ENCODE assay signal across 23 cellular contexts in genomic region chr1:47951545-47952235, GRCh38. TPM values are rescaled to one million over a fixed set of nuclear protein-coding genes. Genes with fewer than 3 reads are reported as not detected.
A peak's percentile ranks its signal among the peaks of the same experiment; 100 is the strongest.
DNase-seq lines count a peak whose midpoint lies in the region; ATAC-seq and TF ChIP-seq lines count a peak whose summit lies in the region.
"Had no signal": no experiment of that assay in that cellular context is flagged by ENCODE, and none has a peak within 500 bp of the region (broad histone marks: within the 10 kb centered on the region; RNA-seq: fewer than 3 reads in every experiment).

No MANE protein-coding gene starts in this region.

- H3K4me2 ChIP-seq in neuronal stem cell (ENCODE audit: insufficient read depth, low read length, poor library complexity, severe bottlenecking), result no peak overlapping the region
- H3K4me2 ChIP-seq: SK-N-SH had no signal

- intact Hi-C loops in esophagus muscularis mucosa (cut with DNase I), result no loop called here

- no peak overlapping the region for H3K4me3 ChIP-seq in esophagus muscularis mucosa
- H3K4me3 ChIP-seq in neuronal stem cell (ENCODE audit: low read length in 2 of 2), result no peak overlapping the region
- H3K4me3 ChIP-seq: uterus had no signal

- H3K9me3 ChIP-seq in esophagus muscularis mucosa (no peaks in the 10 kb centered on the region), neuronal stem cell (replicated peaks in 1 of 2; ENCODE audit: control insufficient read depth in 2 of 2, insufficient read depth in 1 of 2, low read depth in 1 of 2, low read length in 2 of 2) (no peaks in the 10 kb centered on the region)
- H3K9me3 ChIP-seq: SK-N-SH, uterus had no signal

- no peak overlapping the region for H4K91ac ChIP-seq in neuronal stem cell (ENCODE audit: low read depth, low read length, poor library complexity)

- no peaks in the 10 kb centered on the region for H3K36me3 ChIP-seq in esophagus muscularis mucosa
- no peaks in the 10 kb centered on the region for H3K36me3 ChIP-seq in neuronal stem cell (replicated peaks in 1 of 2; ENCODE audit: control insufficient read depth in 2 of 2, insufficient read depth in 2 of 2, low read length in 2 of 2)
- H3K36me3 ChIP-seq: uterus had no signal

- 100% methylated on average over 3 of the region's 6 CpGs for WGBS in esophagus muscularis mucosa
- WGBS in neuronal stem cell (ENCODE audit: extremely low coverage in 2 of 2, insufficient read length in 2 of 2, insufficient replicate concordance in 1 of 2), 2 donors, result no CpG with 5 or more reads among the region's 6 CpGs

- H4K8ac ChIP-seq in neuronal stem cell (ENCODE audit: low read depth, low read length), result no peak overlapping the region

- no peak for TF ChIP-seq EP300 in esophagus muscularis mucosa (IDR thresholded peaks at IDR 0.05)

- no peaks in the 10 kb centered on the region for H3K27me3 ChIP-seq in esophagus muscularis mucosa
- H3K27me3 ChIP-seq in neuronal stem cell (ENCODE audit: control insufficient read depth in 3 of 3, insufficient read depth in 3 of 3, low read depth in 1 of 3, low read length in 3 of 3), result no peaks in the 10 kb centered on the region
- H3K27me3 ChIP-seq: uterus had no signal

- H2AFZ ChIP-seq in neuronal stem cell (ENCODE audit: low read length), result no peak overlapping the region

- H3K23ac ChIP-seq in neuronal stem cell (ENCODE audit: low read depth, low read length, poor library complexity), result peak overlapping the region; percentile 21

- peak overlapping the region in 3 of 4 donors; percentile 17 to 24 (median 22) for H3K27ac ChIP-seq in esophagus muscularis mucosa (replicated peaks in 1 of 4)
- no peak overlapping the region for H3K27ac ChIP-seq in neuronal stem cell (replicated peaks; ENCODE audit: low read length)
- H3K27ac ChIP-seq: uterus had no signal

- H3K14ac ChIP-seq in neuronal stem cell (ENCODE audit: low read length), result no peak overlapping the region

- H2BK5ac ChIP-seq in neuronal stem cell (ENCODE audit: low read length), result no peak overlapping the region

- ATAC-seq in GM21367 (IDR thresholded peaks at IDR 0.05; ENCODE audit: unreplicated experiment), result no peak
- ATAC-seq in GM18907 (IDR thresholded peaks at IDR 0.05; ENCODE audit: unreplicated experiment), result no peak

- H2BK15ac ChIP-seq in neuronal stem cell (ENCODE audit: low read length), result no peak overlapping the region

- DNase-seq in DMS53 (lab: John Stamatoyannopoulos, UW) (peak; percentile 36), DMS53 treated with DMSO at 0.1 percent for 48 hours (lab: John Stamatoyannopoulos, UW; ENCODE audit: unreplicated experiment) (no peak), RPMI8226 (peak; percentile 43), esophagus muscularis mucosa (ENCODE audit: extremely low spot score) (no peak), neuronal stem cell (ENCODE audit: low spot score) (no peak), DMS79 treated with DMSO at 0.1 percent for 48 hours (lab: John Stamatoyannopoulos, UW) (no peak)
- DNase-seq: 8988T; activated B cell treated with CpG ODN at 0.5 μM for 24 hours; activated CD4-positive, alpha-beta memory T cell treated with anti-CD3 and anti-CD28 coated beads for 36 hours; activated naive CD4-positive, alpha-beta T cell; amniotic stem cell; central memory CD4-positive, alpha-beta T cell; KG1; NCI-H1092; NCI-H2029; NCI-H226; NCI-H774; SK-N-SH; stimulated activated CD4-positive, alpha-beta T cell treated with anti-CD3 and anti-CD28 coated beads, Interleukin-12 subunit alpha, Interleukin-12 subunit beta, amount 100 ng/mL, for 4 hours; uterus had no signal

- no peak for TF ChIP-seq CTCF in esophagus muscularis mucosa (IDR thresholded peaks at IDR 0.05)

- H2BK12ac ChIP-seq in neuronal stem cell (ENCODE audit: low read length), result peak overlapping the region; percentile 27

- H3K4ac ChIP-seq in neuronal stem cell (ENCODE audit: low read length), result no peak overlapping the region

- H3K18ac ChIP-seq in neuronal stem cell (ENCODE audit: low read length), result peak overlapping the region; percentile 16

- H3K4me1 ChIP-seq in esophagus muscularis mucosa (peaks cover 0 to 30% (median 21%) of the 10 kb centered on the region in 4 donors), neuronal stem cell (ENCODE audit: control insufficient read depth in 2 of 2, insufficient read depth in 1 of 2, low read depth in 1 of 2, low read length in 2 of 2) (no peaks in the 10 kb centered on the region)
- H3K4me1 ChIP-seq: uterus had no signal

- H2AK5ac ChIP-seq in neuronal stem cell (ENCODE audit: low read depth, low read length), result no peak overlapping the region

- H2BK120ac ChIP-seq in neuronal stem cell (ENCODE audit: low read depth, low read length), result no peak overlapping the region

- no peaks in the 10 kb centered on the region for H3K79me1 ChIP-seq in neuronal stem cell (ENCODE audit: low read depth, low read length)

- no peak for TF ChIP-seq POLR2A in esophagus muscularis mucosa (IDR thresholded peaks at IDR 0.05; ENCODE audit: low read depth)

- no peak overlapping the region for H3K9ac ChIP-seq in neuronal stem cell (ENCODE audit: low read depth, low read length, poor library complexity)
- H3K9ac ChIP-seq: SK-N-SH had no signal

RNA-seq across cellular contexts. Expression of gene TRABD2B, which starts 45.5 kb away (rescaled TPM):
- total RNA-seq in esophagus muscularis mucosa, result 1 to 10 TPM; 4.0 to 7.6 (median 4.1) TPM
- 0.42 TPM for polyA plus RNA-seq in neuronal stem cell (2013, experiment 1 of 2)
- polyA plus RNA-seq in neuronal stem cell (2013, experiment 2 of 2), result 0.66 TPM
- total RNA-seq: activated B cell treated with CpG ODN at 0.5 μM for 24 hours; activated CD4-positive, alpha-beta memory T cell treated with anti-CD3 and anti-CD28 coated beads for 36 hours had no signal
- polyA plus RNA-seq: BJ had no signal

Comparison
In these comparisons a context has a peak if more than half of its experiments do, and no peak if none do; other contexts are left out.
1. DNase-seq: peak in DMS53 (single experiment) and RPMI8226 (single experiment); none in DMS53 treated with DMSO at 0.1 percent for 48 hours (single experiment), esophagus muscularis mucosa (single experiment), neuronal stem cell (single experiment) and DMS79 treated with DMSO at 0.1 percent for 48 hours (single experiment).